Comparison of ENCODE assay signal across 7 cellular contexts in the genomic region with DNA sequence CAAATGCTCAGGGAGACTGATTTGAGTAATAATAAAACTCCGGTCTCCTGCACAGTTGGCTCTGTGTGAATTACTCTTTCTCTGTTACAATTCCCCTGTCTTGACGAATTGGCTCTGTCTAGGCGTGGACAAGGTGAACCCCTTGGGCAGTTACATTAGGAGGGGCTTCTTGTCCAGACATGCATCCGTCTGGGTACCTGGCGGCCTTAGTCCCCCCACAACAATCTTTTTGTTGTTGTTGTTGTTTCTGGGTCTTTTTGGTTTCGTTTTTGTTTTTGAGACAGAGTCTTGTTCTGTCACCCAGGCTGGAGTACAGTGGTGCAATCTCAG. TPM values are rescaled to one million over a fixed set of nuclear protein-coding genes. Genes with fewer than 3 reads are reported as not detected.
DNase-seq lines count a peak whose midpoint lies in the region; ATAC-seq and TF ChIP-seq lines count a peak whose summit lies in the region.
"Not testable (repeated sequence)": the region's sequence is repeated elsewhere in the genome, so short reads cannot be mapped to it uniquely, and the experiment has no call there.
"Had no signal": no experiment of that assay in that cellular context is flagged by ENCODE, and none has a peak within 500 bp of the region (broad histone marks: within the 10 kb centered on the region; RNA-seq: fewer than 3 reads in every experiment).

No MANE protein-coding gene starts in this region.

- not testable (repeated sequence) for H2AK5ac ChIP-seq in IMR-90 (ENCODE audit: low read depth, low read length)

- not testable (repeated sequence) for TF ChIP-seq RAD21 in IMR-90 (IDR thresholded peaks at IDR 0.05; ENCODE audit: low read length)

- peaks cover 18% of the 10 kb centered on the region for H3K27me3 Mint-ChIP-seq in T-helper 17 cell

- not testable (repeated sequence) for H2BK15ac ChIP-seq in IMR-90 (ENCODE audit: low read depth, low read length)

- not testable (repeated sequence) for H3K27me3 ChIP-seq in GM23248 (replicated peaks; ENCODE audit: insufficient read depth); IMR-90 (ENCODE audit: control insufficient read depth, insufficient read depth, low read length); PC-9 (ENCODE audit: insufficient read depth, low read depth); smooth muscle cell (ENCODE audit: low read depth)

- not testable (repeated sequence) for H3K27ac Mint-ChIP-seq in T-helper 17 cell

- H3K4me2 ChIP-seq in GM23248 (ENCODE audit: unreplicated experiment); IMR-90 (ENCODE audit: low read depth, low read length); smooth muscle cell: not testable (repeated sequence)
- H3K4me2 ChIP-seq in PC-9, result peak overlapping the region; percentile 23; the same call in 1 of the 2 replicates

- H3K4me3 Mint-ChIP-seq in T-helper 17 cell, result peak overlapping the region; percentile 36

- not testable (repeated sequence) for TF ChIP-seq POLR2A in IMR-90 (IDR thresholded peaks at IDR 0.05; ENCODE audit: low read depth, low read length)

- WGBS in GM23248 (ENCODE audit: low coverage in 1 of 2, low lambda C conversion rate in 2 of 2, missing lambda C conversion rate in 2 of 2), 2 experiments, result 78 to 89% methylated on average over 6 of the region's 6 CpGs
- no CpG with 5 or more reads among the region's 6 CpGs for WGBS in IMR-90 (ENCODE audit: extremely low coverage in 2 of 2, insufficient read length in 1 of 2), 2 experiments
- 91% methylated on average over 6 of the region's 6 CpGs for WGBS in smooth muscle cell (ENCODE audit: low lambda C conversion rate)

- intact Hi-C loops in IMR-90 (cut with micrococcal nuclease); PC-9 (cut with micrococcal nuclease; ENCODE audit: unreplicated experiment): not testable (repeated sequence)

- not testable (repeated sequence) for H3K36me3 ChIP-seq in GM23248 (ENCODE audit: low read depth); IMR-90 (ENCODE audit: control insufficient read depth, insufficient read depth, low read length); PC-9 (ENCODE audit: low read depth); smooth muscle cell (ENCODE audit: low read depth)

- not testable (repeated sequence) for H3K4me1 ChIP-seq in GM23248 (ENCODE audit: insufficient read depth); IMR-90 (ENCODE audit: control insufficient read depth, insufficient read depth, low read length); PC-9 (replicated peaks; ENCODE audit: insufficient read depth); smooth muscle cell (ENCODE audit: low read depth)

- H3K23ac ChIP-seq in IMR-90 (ENCODE audit: low read depth, low read length), result not testable (repeated sequence)

- POLR2A ChIA-PET in IMR-90 (lab: Charles Lee; ENCODE audit: unreplicated experiment), result not testable (repeated sequence)
- POLR2A ChIA-PET in PC-9 (lab: Charles Lee; ENCODE audit: unreplicated experiment), result interaction anchor here (0.7 kb wide), 1 partner anchor 1924 kb away, joined by 4 read pairs; no protein-coding TSS in a partner anchor

- not testable (repeated sequence) for DNase-seq in GM23248; IMR-90; PC-9; T-helper 17 cell; epithelial cell of prostate (ENCODE audit: low read depth, low spot score); smooth muscle cell (lab: John Stamatoyannopoulos, UW; ENCODE audit: unreplicated experiment)

- in situ Hi-C loops in GM23248 (cut with MboI); IMR-90 (cut with MboI; ENCODE audit: low sequenced_read_pairs): not testable (repeated sequence)

- H3K9me3 ChIP-seq in GM23248 (ENCODE audit: low read depth); IMR-90 (ENCODE audit: control insufficient read depth, insufficient read depth, low read length); PC-9 (ENCODE audit: insufficient read depth, low read depth); T-helper 17 cell (ENCODE audit: control insufficient read depth, low read length, poor library complexity, severe bottlenecking); smooth muscle cell (replicated peaks; ENCODE audit: low read depth): not testable (repeated sequence)

- H4K20me1 ChIP-seq in GM23248 (ENCODE audit: insufficient read depth); IMR-90 (ENCODE audit: insufficient read depth, low read length); PC-9 (ENCODE audit: insufficient read depth); smooth muscle cell (ENCODE audit: low read depth): not testable (repeated sequence)

- not testable (repeated sequence) for BruUV-seq in IMR-90 (replicated peaks; lab: Mats Ljungman, UMichigan); PC-9 (replicated peaks; lab: Mats Ljungman, UMichigan)

- H3F3A ChIP-seq in GM23248 (ENCODE audit: insufficient read depth), result peaks cover 11% of the 10 kb centered on the region; the same call in 1 of the 2 replicates
- H3F3A ChIP-seq in PC-9 (ENCODE audit: insufficient read depth, low read depth); smooth muscle cell (ENCODE audit: low read depth): not testable (repeated sequence)

- not testable (repeated sequence) for H4K91ac ChIP-seq in IMR-90 (ENCODE audit: insufficient read depth, low read depth, low read length)

- not testable (repeated sequence) for H2BK5ac ChIP-seq in IMR-90 (ENCODE audit: low read depth, low read length, poor library complexity, severe bottlenecking)

- not testable (repeated sequence) for H3K9me2 ChIP-seq in GM23248 (ENCODE audit: insufficient read depth); PC-9 (ENCODE audit: insufficient read depth)

- not testable (repeated sequence) for H3K14ac ChIP-seq in IMR-90 (replicated peaks; ENCODE audit: low read depth, low read length)

- not testable (repeated sequence) for ATAC-seq in IMR-90 (ENCODE audit: low read depth); T-helper 17 cell

- H3K79me2 ChIP-seq in GM23248 (ENCODE audit: insufficient read depth); PC-9 (ENCODE audit: low read depth); smooth muscle cell (ENCODE audit: low read depth): not testable (repeated sequence)

- not testable (repeated sequence) for H4K8ac ChIP-seq in IMR-90 (ENCODE audit: low read depth in 2 of 2, low read length in 2 of 2)

- not testable (repeated sequence) for H3K36me3 Mint-ChIP-seq in T-helper 17 cell (ENCODE audit: low read depth)

- not testable (repeated sequence) for H3K4ac ChIP-seq in IMR-90 (ENCODE audit: low read depth, low read length)

- H3K56ac ChIP-seq in IMR-90 (ENCODE audit: extremely low read depth, insufficient read depth, low read length), result not testable (repeated sequence)

- not testable (repeated sequence) for H3K9me1 ChIP-seq in IMR-90 (ENCODE audit: insufficient read depth, low read length)

- H3K4me1 Mint-ChIP-seq in T-helper 17 cell, result not testable (repeated sequence)

- H3K79me1 ChIP-seq in IMR-90 (ENCODE audit: low read depth in 1 of 2, low read length in 2 of 2), result not testable (repeated sequence)

- H3K4me3 ChIP-seq in GM23248; IMR-90 (ENCODE audit: insufficient read depth, low read depth, low read length); PC-9; smooth muscle cell: not testable (repeated sequence)

- dilution Hi-C loops in IMR-90 (cut with HindIII; ENCODE audit: low sequenced_read_pairs, unreplicated experiment), result not testable (repeated sequence)

- not testable (repeated sequence) for H2AK9ac ChIP-seq in IMR-90 (replicated peaks; ENCODE audit: low read depth, low read length, poor library complexity)

- CTCF ChIA-PET in IMR-90 (lab: Yijun Ruan, JAX); PC-9 (lab: Charles Lee): not testable (repeated sequence)

- H3K9ac ChIP-seq in GM23248; IMR-90 (ENCODE audit: low read depth, low read length); smooth muscle cell (ENCODE audit: low read depth): not testable (repeated sequence)

- not testable (repeated sequence) for TF ChIP-seq CTCF in IMR-90 (conservative IDR thresholded peaks at IDR 0.05; ENCODE audit: low read depth, low read length); PC-9 (conservative IDR thresholded peaks at IDR 0.05); smooth muscle cell (IDR thresholded peaks at IDR 0.05; ENCODE audit: borderline replicate concordance, insufficient read depth, poor library complexity, severe bottlenecking)

- H3K27ac ChIP-seq in GM23248; IMR-90 (ENCODE audit: insufficient read depth, low read length); PC-9: not testable (repeated sequence)
- peak overlapping the region; percentile 43 for H3K27ac ChIP-seq in epithelial cell of prostate
- H3K27ac ChIP-seq in smooth muscle cell (ENCODE audit: low read depth), result peak overlapping the region; percentile 66

- not testable (repeated sequence) for H4K5ac ChIP-seq in IMR-90 (ENCODE audit: low read depth, low read length)

- not testable (repeated sequence) for H2BK120ac ChIP-seq in IMR-90 (ENCODE audit: low read depth, low read length)

- H3K18ac ChIP-seq in IMR-90 (ENCODE audit: low read depth, low read length), result not testable (repeated sequence)

- 0 out of 2 replicates have a peak overlapping the region, but pooled peaks have one; percentile 23 for H2BK20ac ChIP-seq in IMR-90 (ENCODE audit: low read depth, low read length)

- H2AFZ ChIP-seq in GM23248, result 0 out of 2 replicates have a peak overlapping the region, but pooled peaks have one; percentile 24
- not testable (repeated sequence) for H2AFZ ChIP-seq in IMR-90 (replicated peaks; ENCODE audit: low read length, poor library complexity); PC-9; smooth muscle cell (ENCODE audit: low read depth)

RNA-seq across cellular contexts. Expression of a gene that starts 40.5 kb away (rescaled TPM):
- total RNA-seq in GM23248 (2014; rRNA removed; shearing (Covaris generic)), result 3.8 and 4.6 TPM in 2 replicates
- polyA plus RNA-seq in GM23248 (2016; fragmentation: Nextera tagmentation; extraction: Ambion mirVana) (5.5 and 5.7 TPM in 2 replicates), IMR-90 (2012; rRNA removed) (2.3 and 3.1 TPM in 2 replicates), smooth muscle cell (1.2 and 1.5 TPM in 2 replicates)
- total RNA-seq in IMR-90 (2012; rRNA removed) (2.7 and 3.3 TPM in 2 replicates), PC-9 (2021) (4.9 and 5.1 TPM in 2 replicates), T-helper 17 cell (not detected), smooth muscle cell (1.6 and 2.6 TPM in 2 replicates)
- polyA plus RNA-seq in IMR-90 (2012; cell fraction: cytosol; rRNA removed), result 1.7 and 3.2 TPM in 2 replicates
- polyA plus RNA-seq in IMR-90 (2012; cell fraction: nucleus; rRNA removed; ENCODE audit: low replicate concordance), result 0.87 and 1.6 TPM in 2 replicates
- polyA plus RNA-seq: CD4-positive, alpha-beta memory T cell had no signal
